28 cellular contexts compared by ENCODE assay signal in the genomic region with DNA sequence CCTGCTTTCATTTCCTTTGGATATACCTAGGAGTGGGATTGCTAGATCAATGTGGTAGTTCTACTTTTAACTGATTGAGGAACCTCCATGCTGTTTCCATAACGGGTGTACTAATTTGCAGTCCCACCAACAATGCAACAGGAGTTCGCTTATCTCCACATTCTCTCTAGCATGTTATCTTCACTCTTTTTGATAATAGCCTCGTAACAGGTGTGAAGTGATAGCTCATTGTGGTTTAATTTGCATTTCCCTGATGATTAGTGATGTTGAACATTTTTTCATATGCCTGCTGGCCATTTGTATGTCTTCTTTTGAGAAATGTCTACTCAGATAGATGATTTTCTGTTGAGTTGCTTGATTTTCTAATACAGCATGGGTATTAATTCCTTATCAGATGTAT.
"Had no signal": no experiment of that assay in that cellular context is flagged by ENCODE, and none has a peak within 500 bp of the region (broad histone marks: within the 10 kb centered on the region; RNA-seq: fewer than 3 reads in every experiment).

No MANE protein-coding gene starts in this region.

- ATAC-seq: activated CD4-positive, alpha-beta T cell treated with anti-CD3 and anti-CD28 coated beads for 36 hours; activated CD8-positive, alpha-beta memory T cell treated with anti-CD3 and anti-CD28 coated beads, Interleukin-2, amount 10 ng/mL, durations not matched to agents 7 days and 5 days; activated CD8-positive, alpha-beta T cell treated with anti-CD3 and anti-CD28 coated beads, Interleukin-2, amount 10 ng/mL, durations not matched to agents 7 days and 5 days; activated naive CD8-positive, alpha-beta T cell treated with anti-CD3 and anti-CD28 coated beads, Interleukin-2, amount 50 U/mL, for 24 hours; body of pancreas; esophagus mucosa had no signal

- H3K9me3 ChIP-seq: adrenal gland, body of pancreas, breast epithelium, colonic mucosa had no signal

- DNase-seq: activated CD4-positive, alpha-beta memory T cell treated with anti-CD3 and anti-CD28 coated beads for 36 hours; activated CD4-positive, alpha-beta T cell treated with anti-CD3 and anti-CD28 coated beads for 36 hours; activated CD4-positive, alpha-beta T cell treated with anti-CD3 and anti-CD28 coated beads, Interleukin-2, amount 10 ng/mL, durations not matched to agents 24 days and 14 days; activated CD4-positive, CD25-positive, alpha-beta regulatory T cell; activated CD4-positive, CD25-positive, alpha-beta regulatory T cell treated with anti-CD3 and anti-CD28 coated beads, Interleukin-2, amount 50 U/mL, for 72 hours; activated CD8-positive, alpha-beta memory T cell treated with anti-CD3 and anti-CD28 coated beads, Interleukin-2, amount 10 ng/mL, durations not matched to agents 7 days and 5 days; activated CD8-positive, alpha-beta memory T cell treated with anti-CD3 and anti-CD28 coated beads, Interleukin-2, amount 50 U/mL, for 4 hours; activated CD8-positive, alpha-beta T cell treated with anti-CD3 and anti-CD28 coated beads, Interleukin-2, amount 10 ng/mL, durations not matched to agents 7 days and 5 days; activated effector memory CD4-positive, alpha-beta T cell treated with anti-CD3 and anti-CD28 coated beads, Interleukin-2, amount 50 U/mL, for 16 hours; activated naive CD4-positive, alpha-beta T cell treated with anti-CD3 and anti-CD28 coated beads for 36 hours; activated naive CD8-positive, alpha-beta T cell treated with anti-CD3 and anti-CD28 coated beads for 36 hours; activated naive CD8-positive, alpha-beta T cell treated with anti-CD3 and anti-CD28 coated beads, Interleukin-2, amount 50 U/mL, for 24 hours; activated T-cell treated with anti-CD3 and anti-CD28 coated beads, Interleukin-2, amount 50 U/mL, for 1 hour; activated T-cell treated with anti-CD3 and anti-CD28 coated beads, Interleukin-2, amount 50 U/mL, for 48 hours; adrenal gland; amygdala; aorta; body of pancreas; central memory CD4-positive, alpha-beta T cell; cerebellar nuclear complex; colonic mucosa; effector CD8-positive, alpha-beta T cell; foreskin fibroblast; head of caudate nucleus; T-helper 2 cell had no signal

- H3K4me1 ChIP-seq: adrenal gland, body of pancreas, breast epithelium, colonic mucosa had no signal

- H3K36me3 ChIP-seq: breast epithelium, colonic mucosa had no signal

- H3K27me3 ChIP-seq: adrenal gland, body of pancreas, breast epithelium, cardiac muscle cell, colonic mucosa had no signal

- H3K4me3 ChIP-seq: adrenal gland, body of pancreas, breast epithelium, cardiac muscle cell, colonic mucosa had no signal

- H3K27ac ChIP-seq: adrenal gland, body of pancreas, breast epithelium, cardiac muscle cell, colonic mucosa had no signal
